ENCODE assay signal across 14 cellular contexts in genomic region chr14:89672636-89673279, GRCh38.
A peak's percentile ranks its signal among the peaks of the same experiment; 100 is the strongest.
DNase-seq lines count a peak whose midpoint lies in the region; ATAC-seq and TF ChIP-seq lines count a peak whose summit lies in the region.
"Had no signal": no experiment of that assay in that cellular context is flagged by ENCODE, and none has a peak within 500 bp of the region (broad histone marks: within the 10 kb centered on the region; RNA-seq: fewer than 3 reads in every experiment).

No MANE protein-coding gene starts in this region.

- TF ChIP-seq CTCF in adrenal gland (IDR thresholded peaks at IDR 0.05), result no peak

- H3K9me3 ChIP-seq in adrenal gland (replicated peaks in 1 of 3) (no peaks in the 10 kb centered on the region), mesenchymal stem cell (ENCODE audit: control insufficient read depth, low read length) (no peaks in the 10 kb centered on the region)
- H3K9me3 ChIP-seq: gastrocnemius medialis had no signal

- no peak for TF ChIP-seq POLR2A in adrenal gland (IDR thresholded peaks at IDR 0.05)

- H3K9me3 Mint-ChIP-seq in activated CD4-positive, alpha-beta memory T cell treated with anti-CD3 and anti-CD28 coated beads for 36 hours, result no peaks in the 10 kb centered on the region
- H3K9me3 Mint-ChIP-seq: stimulated activated memory B cell treated with anti-CD40 and anti-IgM and Interleukin-4, amounts not matched to agents 10 μg/mL and 1 μg/mL and 100 μg/mL, for 72 hours had no signal

- no peaks in the 10 kb centered on the region for H3K27me3 Mint-ChIP-seq in activated CD4-positive, alpha-beta memory T cell treated with anti-CD3 and anti-CD28 coated beads for 36 hours
- H3K27me3 Mint-ChIP-seq: stimulated activated memory B cell treated with anti-CD40 and anti-IgM and Interleukin-4, amounts not matched to agents 10 μg/mL and 1 μg/mL and 100 μg/mL, for 72 hours had no signal

- peak overlapping the region in 1 of 2 experiments; percentile 26 for H3K18ac ChIP-seq in mesenchymal stem cell (ENCODE audit: low read depth in 1 of 2, low read length in 2 of 2)

- H3K9ac ChIP-seq in mesenchymal stem cell (ENCODE audit: low read length), result no peak overlapping the region

- CTCF ChIA-PET in activated CD4-positive, alpha-beta memory T cell treated with anti-CD3 and anti-CD28 coated beads for 36 hours (lab: Charles Lee), result no interaction called here

- no peak overlapping the region for H3K23ac ChIP-seq in mesenchymal stem cell (ENCODE audit: low read length in 2 of 2)

- no peak overlapping the region for H4K91ac ChIP-seq in mesenchymal stem cell (ENCODE audit: low read length)

- no peaks in the 10 kb centered on the region for H3K79me1 ChIP-seq in mesenchymal stem cell (replicated peaks; ENCODE audit: low read length, poor library complexity, severe bottlenecking)

- DNase-seq in CD1c-positive myeloid dendritic cell (ENCODE audit: extremely low spot score) (peak; percentile 50), KBM-7 (peak; percentile 65), adrenal gland (peak in 6 of 7 donors; percentile 15 to 55 (median 30)), mesenchymal stem cell (peak; percentile 9), KG1 (lab: John Stamatoyannopoulos, UW) (no peak), DMS79 treated with DMSO at 0.1 percent for 48 hours (lab: John Stamatoyannopoulos, UW) (no peak)
- DNase-seq in activated CD4-positive, alpha-beta memory T cell treated with anti-CD3 and anti-CD28 coated beads for 36 hours, result no peak
- DNase-seq: gastrocnemius medialis; NCI-H1048; stimulated activated CD4-positive, alpha-beta T cell treated with anti-CD3 and anti-CD28 coated beads, Interleukin-2, amount 100 ng/mL, for 24 hours had no signal

- no peak overlapping the region for H3K4me3 ChIP-seq in adrenal gland
- no peak overlapping the region for H3K4me3 ChIP-seq in mesenchymal stem cell (ENCODE audit: insufficient read depth in 1 of 2, low read depth in 1 of 2, low read length in 2 of 2)
- H3K4me3 ChIP-seq: coronary artery, gastrocnemius medialis had no signal

- H2AFZ ChIP-seq in mesenchymal stem cell (ENCODE audit: low read depth, low read length), result no peak overlapping the region

- H3K27ac ChIP-seq in adrenal gland, result no peak overlapping the region
- no peak overlapping the region for H3K27ac ChIP-seq in mesenchymal stem cell (ENCODE audit: low read length, poor library complexity, severe bottlenecking)
- H3K27ac ChIP-seq: C4-2B, coronary artery, gastrocnemius medialis had no signal

- H3K4me3 Mint-ChIP-seq in activated CD4-positive, alpha-beta memory T cell treated with anti-CD3 and anti-CD28 coated beads for 36 hours, result no peak overlapping the region
- H3K4me3 Mint-ChIP-seq: stimulated activated memory B cell treated with anti-CD40 and anti-IgM and Interleukin-4, amounts not matched to agents 10 μg/mL and 1 μg/mL and 100 μg/mL, for 72 hours had no signal

- H3K36me3 Mint-ChIP-seq in activated CD4-positive, alpha-beta memory T cell treated with anti-CD3 and anti-CD28 coated beads for 36 hours, result no peaks in the 10 kb centered on the region
- H3K36me3 Mint-ChIP-seq: stimulated activated memory B cell treated with anti-CD40 and anti-IgM and Interleukin-4, amounts not matched to agents 10 μg/mL and 1 μg/mL and 100 μg/mL, for 72 hours had no signal

- H2BK5ac ChIP-seq in mesenchymal stem cell (ENCODE audit: low read depth, low read length, poor library complexity, severe bottlenecking), result no peak overlapping the region

- in situ Hi-C loops in KBM-7 (cut with MboI; ENCODE audit: low pct_unique_long_range_greater_than_20kb, low sequenced_read_pairs), result no loop called here

- H3K27ac Mint-ChIP-seq in activated CD4-positive, alpha-beta memory T cell treated with anti-CD3 and anti-CD28 coated beads for 36 hours, result no peak overlapping the region
- H3K27ac Mint-ChIP-seq: stimulated activated memory B cell treated with anti-CD40 and anti-IgM and Interleukin-4, amounts not matched to agents 10 μg/mL and 1 μg/mL and 100 μg/mL, for 72 hours had no signal

- no peak overlapping the region for H3K4ac ChIP-seq in mesenchymal stem cell (ENCODE audit: low read depth in 1 of 2, low read length in 2 of 2)

- no peaks in the 10 kb centered on the region for H3K27me3 ChIP-seq in adrenal gland
- no peaks in the 10 kb centered on the region for H3K27me3 ChIP-seq in mesenchymal stem cell (ENCODE audit: control insufficient read depth in 1 of 2, insufficient read depth in 1 of 2, low read length in 2 of 2)
- H3K27me3 ChIP-seq: gastrocnemius medialis had no signal

- H3K36me3 ChIP-seq in adrenal gland (replicated peaks in 1 of 2) (no peaks in the 10 kb centered on the region), mesenchymal stem cell (ENCODE audit: control insufficient read depth in 1 of 2, insufficient read depth in 2 of 2, low read depth in 1 of 2, low read length in 2 of 2) (no peaks in the 10 kb centered on the region)
- H3K36me3 ChIP-seq: gastrocnemius medialis had no signal

- WGBS in adrenal gland, 4 donors, result 72 to 77% (median 75%) methylated on average over 12 of the region's 12 CpGs
- 79% methylated on average over 12 of the region's 12 CpGs for WGBS in mesenchymal stem cell

- H2BK120ac ChIP-seq in mesenchymal stem cell (ENCODE audit: low read depth, low read length), result no peak overlapping the region

- H3K4me2 ChIP-seq in mesenchymal stem cell (ENCODE audit: low read length, poor library complexity, severe bottlenecking), result no peak overlapping the region

- H2BK15ac ChIP-seq in mesenchymal stem cell (ENCODE audit: low read depth, poor library complexity, severe bottlenecking), result no peak overlapping the region

- H2AK5ac ChIP-seq in mesenchymal stem cell (ENCODE audit: low read length, severe bottlenecking), result peak overlapping the region; percentile 32

- POLR2A ChIA-PET in activated CD4-positive, alpha-beta memory T cell treated with anti-CD3 and anti-CD28 coated beads for 36 hours (lab: Charles Lee), result no interaction called here

- no peak overlapping the region for H4K8ac ChIP-seq in mesenchymal stem cell (ENCODE audit: low read length)

- peak overlapping the region in 1 of 2 experiments; percentile 51 for H3K14ac ChIP-seq in mesenchymal stem cell (ENCODE audit: low read length in 2 of 2)

- peak overlapping the region in 1 of 2 experiments; percentile 39 for H2BK12ac ChIP-seq in mesenchymal stem cell (ENCODE audit: low read length in 2 of 2)

- H3K4me1 ChIP-seq in adrenal gland (replicated peaks in 1 of 2) (no peaks in the 10 kb centered on the region), mesenchymal stem cell (ENCODE audit: control insufficient read depth, insufficient read depth, low read depth, low read length) (peaks cover 5% of the 10 kb centered on the region)
- H3K4me1 ChIP-seq: gastrocnemius medialis had no signal

- no peak for ATAC-seq in HG03565 (IDR thresholded peaks at IDR 0.05; ENCODE audit: unreplicated experiment)
- ATAC-seq: gastrocnemius medialis; stimulated activated memory B cell treated with anti-CD40 and anti-IgM and Interleukin-4, amounts not matched to agents 10 μg/mL and 1 μg/mL and 100 μg/mL, for 72 hours had no signal

- peaks cover 32% of the 10 kb centered on the region for H3K4me1 Mint-ChIP-seq in activated CD4-positive, alpha-beta memory T cell treated with anti-CD3 and anti-CD28 coated beads for 36 hours (ENCODE audit: low read depth)

- intact Hi-C loops in adrenal gland (cut with DNase I), result no loop called here
- intact Hi-C loops in activated CD4-positive, alpha-beta memory T cell treated with anti-CD3 and anti-CD28 coated beads for 36 hours (cut with micrococcal nuclease), result no loop called here

Comparison
In these comparisons a context has a peak if more than half of its experiments do, and no peak if none do; other contexts are left out.
1. DNase-seq: peak in CD1c-positive myeloid dendritic cell (single experiment), KBM-7 (single experiment), adrenal gland (6 of 7) and mesenchymal stem cell (single experiment); none in KG1 (single experiment), activated CD4-positive, alpha-beta memory T cell treated with anti-CD3 and anti-CD28 coated beads for 36 hours (single experiment) and DMS79 treated with DMSO at 0.1 percent for 48 hours (single experiment).